ENCODE assay signal across 11 cellular contexts in the genomic region with DNA sequence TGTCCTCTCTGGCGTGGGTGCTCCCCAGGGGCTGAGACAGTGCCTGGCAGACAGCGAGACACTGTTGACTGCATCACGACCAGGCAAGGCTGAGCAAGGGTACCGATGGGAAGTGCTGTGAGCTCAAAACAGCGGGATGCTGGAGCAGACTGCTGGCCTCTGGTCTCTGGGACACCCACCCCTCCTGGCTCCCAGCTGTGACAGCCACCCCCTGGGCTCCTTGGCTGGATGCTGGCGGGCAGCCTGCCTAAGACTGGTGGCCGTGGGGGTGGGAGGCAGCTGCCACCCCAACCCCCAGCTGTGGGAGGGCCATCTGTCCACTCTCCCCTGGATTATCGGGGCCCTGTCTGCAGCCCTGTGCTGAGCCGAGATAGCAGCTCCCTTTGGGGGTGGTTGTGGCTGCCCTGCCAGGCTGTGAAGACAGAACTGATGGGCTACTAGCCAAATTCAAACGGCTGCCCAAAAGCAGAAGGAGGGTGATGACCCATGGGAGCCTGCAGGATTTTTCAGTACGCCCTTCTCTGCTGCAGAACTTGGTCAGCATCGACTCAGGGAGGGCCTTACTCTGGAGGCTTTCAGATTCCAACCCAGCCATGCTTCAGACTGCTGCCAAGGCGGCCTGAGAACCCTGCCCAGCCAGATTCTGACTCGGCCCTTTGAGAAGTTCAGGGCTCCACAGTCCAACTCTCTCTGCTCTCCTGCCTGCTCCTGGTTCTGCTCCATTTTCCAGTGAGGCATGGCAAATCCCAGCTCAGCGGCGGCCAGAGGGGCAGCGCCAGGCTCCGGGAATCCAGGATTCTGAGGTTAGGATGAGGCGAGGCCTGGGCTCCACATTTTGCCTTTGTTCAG.
DNase-seq lines count a peak whose midpoint lies in the region; ATAC-seq, FAIRE-seq and TF ChIP-seq lines count a peak whose summit lies in the region.
"Had no signal": no experiment of that assay in that cellular context is flagged by ENCODE, and none has a peak within 500 bp of the region (broad histone marks: within the 10 kb centered on the region; RNA-seq: fewer than 3 reads in every experiment).

No MANE protein-coding gene starts in this region.

- no peak for ATAC-seq in HG03095 (IDR thresholded peaks at IDR 0.05; ENCODE audit: unreplicated experiment)

- H3K27ac ChIP-seq in layer of hippocampus (ENCODE audit: low read depth, low read length): peak overlapping the region; percentile 33
- no peak overlapping the region for H3K27ac ChIP-seq in effector memory CD4-positive, alpha-beta T cell (ENCODE audit: insufficient read depth, low read length, poor library complexity, severe bottlenecking)
- H3K27ac ChIP-seq: VCaP had no signal

- DNase-seq in GM03348 (ENCODE audit: low spot score) (peak; percentile 90), cardiac fibroblast (ENCODE audit: low read depth in 2 of 2) (peak; percentile 74 to 97), stromal cell of bone marrow (ENCODE audit: low read depth) (peak; percentile 88), SKM-1 treated with dmso at 0.1 percent for 144 hours (lab: John Stamatoyannopoulos, UW; ENCODE audit: unreplicated experiment) (no peak), GM12891 (ENCODE audit: insufficient read length, low spot score) (no peak)
- DNase-seq in effector memory CD4-positive, alpha-beta T cell: no peak
- DNase-seq: mammary epithelial cell, NCI-H774 had no signal

- H3K36me3 ChIP-seq in effector memory CD4-positive, alpha-beta T cell (ENCODE audit: control insufficient read depth, insufficient read depth, low read length): no peaks in the 10 kb centered on the region

- no peaks in the 10 kb centered on the region for H3K27me3 ChIP-seq in layer of hippocampus (ENCODE audit: control insufficient read depth, insufficient read depth, low read length)
- no peaks in the 10 kb centered on the region for H3K27me3 ChIP-seq in effector memory CD4-positive, alpha-beta T cell (replicated peaks; ENCODE audit: control insufficient read depth, insufficient read depth, low read length, poor library complexity, severe bottlenecking)

- no peak for FAIRE-seq in GM12891 (lab: Jason Lieb, UNC)

- H3K4me3 ChIP-seq in cardiac fibroblast (replicated peaks in 1 of 2; ENCODE audit: low read depth in 2 of 2, low read length in 2 of 2): no peak overlapping the region
- H3K4me3 ChIP-seq in effector memory CD4-positive, alpha-beta T cell (ENCODE audit: insufficient read depth, low read depth, low read length, poor library complexity, severe bottlenecking): no peak overlapping the region

- H3K9me3 ChIP-seq in effector memory CD4-positive, alpha-beta T cell (ENCODE audit: control insufficient read depth, low read length): no peaks in the 10 kb centered on the region

- no peak for TF ChIP-seq CTCF in cardiac fibroblast (IDR thresholded peaks at IDR 0.05; ENCODE audit: low read depth, low read length)

- H3K4me1 ChIP-seq in effector memory CD4-positive, alpha-beta T cell (ENCODE audit: control insufficient read depth, insufficient read depth, low read length, poor library complexity, severe bottlenecking): no peaks in the 10 kb centered on the region

- no peak for TF ChIP-seq POLR2A in GM12891 (IDR thresholded peaks at IDR 0.05; ENCODE audit: low read depth, low read length)

TF ChIP-seq in GM12891, 5 proteins besides CTCF, POLR2A, EP300 and RAD21:
- no peak for TF ChIP-seq PAX5 (IDR thresholded peaks at IDR 0.05; ENCODE audit: insufficient read depth, low read length, severe bottlenecking)
- no peak for TF ChIP-seq SPI1 (IDR thresholded peaks at IDR 0.05; ENCODE audit: low read depth, low read length)
- TF ChIP-seq TAF1 (IDR thresholded peaks at IDR 0.05; ENCODE audit: low read depth, low read length): no peak
- no peak for TF ChIP-seq POLR2AphosphoS5 (IDR thresholded peaks at IDR 0.05; ENCODE audit: low read depth, low read length)
- TF ChIP-seq POU2F2 (IDR thresholded peaks at IDR 0.05; ENCODE audit: low read depth, low read length): no peak

Comparison
In these comparisons a context has a peak if more than half of its experiments do, and no peak if none do; other contexts are left out.
1. DNase-seq: peak in GM03348 (single experiment), cardiac fibroblast (2 of 2) and stromal cell of bone marrow (single experiment); none in effector memory CD4-positive, alpha-beta T cell (0 of 3), SKM-1 treated with dmso at 0.1 percent for 144 hours (single experiment) and GM12891 (single experiment).